In the genomic region with DNA sequence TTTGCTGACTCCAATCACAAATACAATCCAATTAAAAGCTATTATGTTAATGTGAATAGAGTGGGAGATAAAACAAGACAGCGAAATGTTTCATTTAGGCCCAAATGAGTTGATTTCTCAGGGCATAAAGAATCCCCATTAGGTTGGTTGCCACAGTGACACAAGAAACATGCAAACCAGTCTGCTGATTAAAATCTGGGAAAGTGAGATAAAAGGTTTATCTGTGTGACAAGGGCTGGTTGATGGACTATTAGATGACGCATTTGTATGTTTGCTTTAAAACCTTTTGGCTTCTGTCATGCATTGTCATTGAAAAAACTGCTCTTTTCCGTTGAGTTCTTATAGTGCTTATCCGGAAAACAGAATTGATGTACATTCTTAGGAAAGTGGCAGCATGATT, we compare ENCODE assay signal across 15 cellular contexts.
A peak's percentile ranks its signal among the peaks of the same experiment; 100 is the strongest.
DNase-seq lines count a peak whose midpoint lies in the region; ATAC-seq and TF ChIP-seq lines count a peak whose summit lies in the region.
"Had no signal": no experiment of that assay in that cellular context is flagged by ENCODE, and none has a peak within 500 bp of the region (broad histone marks: within the 10 kb centered on the region; RNA-seq: fewer than 3 reads in every experiment).

No MANE protein-coding gene starts in this region.

- ATAC-seq in DND-41 (ENCODE audit: insufficient read depth, low read depth) = no peak
- ATAC-seq in stimulated activated naive CD8-positive, alpha-beta T cell treated with anti-CD3 and anti-CD28 coated beads, Interleukin-15, Interleukin-2, amounts not matched to agents 100 U/mL and 50 U/mL, for 24 hours = no peak
- ATAC-seq: HepG2 had no signal

- H3K9me3 ChIP-seq in DND-41 (ENCODE audit: insufficient read depth, low read length, severe bottlenecking) = no peaks in the 10 kb centered on the region
- H3K9me3 ChIP-seq in SK-N-SH = no peaks in the 10 kb centered on the region; the same call in 1 of the 2 replicates
- peaks cover 15% of the 10 kb centered on the region for H3K9me3 ChIP-seq in mesenchymal stem cell (ENCODE audit: control insufficient read depth, low read length)
- no peaks in the 10 kb centered on the region for H3K9me3 ChIP-seq in neuron (ENCODE audit: low read length)
- H3K9me3 ChIP-seq in PC-9 (ENCODE audit: insufficient read depth, low read depth) = no peaks in the 10 kb centered on the region

- TF ChIP-seq CTCF in DND-41 (IDR thresholded peaks at IDR 0.05; ENCODE audit: borderline replicate concordance, extremely low read depth, low read length, poor library complexity, severe bottlenecking) (no peak), SK-N-SH (IDR thresholded peaks at IDR 0.05) (no peak), PC-9 (conservative IDR thresholded peaks at IDR 0.05) (no peak)

- no peak overlapping the region for H2BK12ac ChIP-seq in mesenchymal stem cell (ENCODE audit: low read length in 2 of 2)

- no peak overlapping the region for H2BK15ac ChIP-seq in mesenchymal stem cell (ENCODE audit: low read depth, poor library complexity, severe bottlenecking)

- H3F3A ChIP-seq in SK-N-SH (replicated peaks; ENCODE audit: insufficient read depth) = no peaks in the 10 kb centered on the region
- H3F3A ChIP-seq in PC-9 (ENCODE audit: insufficient read depth, low read depth) = no peaks in the 10 kb centered on the region

- no peak overlapping the region for H3K18ac ChIP-seq in mesenchymal stem cell (ENCODE audit: low read depth in 1 of 2, low read length in 2 of 2)

- no peak overlapping the region for H2BK5ac ChIP-seq in mesenchymal stem cell (ENCODE audit: low read depth, low read length, poor library complexity, severe bottlenecking)

- H4K20me1 ChIP-seq in DND-41 (ENCODE audit: insufficient read depth, low read length) (no peaks in the 10 kb centered on the region), SK-N-SH (ENCODE audit: insufficient read depth) (no peaks in the 10 kb centered on the region), PC-9 (ENCODE audit: insufficient read depth) (no peaks in the 10 kb centered on the region)
- H4K20me1 ChIP-seq: BLaER1 treated with 17β-estradiol and CSF1 and Interleukin-3, amounts not matched to agents 10 nM and 100 nM had no signal

- no peak overlapping the region for H3K27ac ChIP-seq in DND-41 (ENCODE audit: low read length)
- H3K27ac ChIP-seq in SK-N-SH (ENCODE audit: low read depth in 2 of 2, low read length in 1 of 2) = peak overlapping the region in 1 of 2 experiments; percentile 69; a peak in 2 of 4 replicates
- no peak overlapping the region for H3K27ac ChIP-seq in mesenchymal stem cell (ENCODE audit: low read length, poor library complexity, severe bottlenecking)
- no peak overlapping the region for H3K27ac ChIP-seq in PC-9
- H3K27ac ChIP-seq: 22Rv1; BLaER1 treated with 17β-estradiol and CSF1 and Interleukin-3, amounts not matched to agents 10 nM and 100 nM had no signal

- H3K9ac ChIP-seq in DND-41 (ENCODE audit: low read depth, low read length) (no peak overlapping the region), SK-N-SH (no peak overlapping the region), mesenchymal stem cell (ENCODE audit: low read length) (no peak overlapping the region)
- H3K9ac ChIP-seq: BLaER1 treated with 17β-estradiol and CSF1 and Interleukin-3, amounts not matched to agents 10 nM and 100 nM had no signal

- H3K79me1 ChIP-seq in mesenchymal stem cell (replicated peaks; ENCODE audit: low read length, poor library complexity, severe bottlenecking) = no peaks in the 10 kb centered on the region

- no peak overlapping the region for H4K91ac ChIP-seq in mesenchymal stem cell (ENCODE audit: low read length)

- DNase-seq in DND-41 = no peak
- DNase-seq in SK-N-SH = peak; percentile 27
- peak; percentile 32 for DNase-seq in mesenchymal stem cell
- DNase-seq in stimulated activated CD4-positive, alpha-beta T cell treated with anti-CD3 and anti-CD28 coated beads, Interleukin-2, amount 100 ng/mL, for 48 hours = no peak
- DNase-seq in PC-9 = no peak
- DNase-seq in stimulated activated naive CD8-positive, alpha-beta T cell treated with anti-CD3 and anti-CD28 coated beads, Interleukin-15, Interleukin-2, amounts not matched to agents 100 U/mL and 50 U/mL, for 24 hours = no peak
- no peak for DNase-seq in OCI-M2 (lab: John Stamatoyannopoulos, UW; ENCODE audit: unreplicated experiment)
- DNase-seq: CD4-positive, CD25-positive, alpha-beta regulatory T cell; GDM1; HCEC 1CT; HFFc6 had no signal

- no peak overlapping the region for H3K23ac ChIP-seq in mesenchymal stem cell (ENCODE audit: low read length in 2 of 2)

- H2BK120ac ChIP-seq in mesenchymal stem cell (ENCODE audit: low read depth, low read length) = no peak overlapping the region

- no peak overlapping the region for H2AK5ac ChIP-seq in mesenchymal stem cell (ENCODE audit: low read length, severe bottlenecking)

- WGBS in SK-N-SH (ENCODE audit: low lambda C conversion rate) = 26% methylated on average over 4 of the region's 4 CpGs
- 81% methylated on average over 4 of the region's 4 CpGs for WGBS in mesenchymal stem cell

- BruUV-seq in PC-9 (replicated peaks; lab: Mats Ljungman, UMichigan) = no TSS peak

- peak overlapping the region; percentile 13; the same call in 1 of the 2 replicates for H2AFZ ChIP-seq in DND-41 (ENCODE audit: low read depth, low read length)
- no peak overlapping the region for H2AFZ ChIP-seq in SK-N-SH (ENCODE audit: low read depth)
- H2AFZ ChIP-seq in mesenchymal stem cell (ENCODE audit: low read depth, low read length) = no peak overlapping the region
- peak overlapping the region; percentile 26 for H2AFZ ChIP-seq in neuron (ENCODE audit: low read depth, low read length)
- no peak overlapping the region for H2AFZ ChIP-seq in PC-9

- H3K27me3 ChIP-seq in DND-41 (ENCODE audit: insufficient read depth, low read length, poor library complexity) (no peaks in the 10 kb centered on the region), SK-N-SH (ENCODE audit: insufficient read depth) (no peaks in the 10 kb centered on the region), mesenchymal stem cell (ENCODE audit: control insufficient read depth in 1 of 2, insufficient read depth in 1 of 2, low read length in 2 of 2) (no peaks in the 10 kb centered on the region), neuron (ENCODE audit: insufficient read depth, low read length) (no peaks in the 10 kb centered on the region), PC-9 (ENCODE audit: insufficient read depth, low read depth) (no peaks in the 10 kb centered on the region)
- H3K27me3 ChIP-seq: BLaER1 treated with 17β-estradiol and CSF1 and Interleukin-3, amounts not matched to agents 10 nM and 100 nM had no signal

- H3K4me1 ChIP-seq in DND-41 (ENCODE audit: insufficient read depth, low read length) (no peaks in the 10 kb centered on the region), SK-N-SH (ENCODE audit: control insufficient read depth in 1 of 2, insufficient read depth in 2 of 2, low read depth in 1 of 2, low read length in 1 of 2) (no peaks in the 10 kb centered on the region; a peak in 2 of 4 replicates), mesenchymal stem cell (ENCODE audit: control insufficient read depth, insufficient read depth, low read depth, low read length) (no peaks in the 10 kb centered on the region), neuron (ENCODE audit: insufficient read depth, low read length) (no peaks in the 10 kb centered on the region), PC-9 (replicated peaks; ENCODE audit: insufficient read depth) (no peaks in the 10 kb centered on the region)
- H3K4me1 ChIP-seq: BLaER1 treated with 17β-estradiol and CSF1 and Interleukin-3, amounts not matched to agents 10 nM and 100 nM had no signal

- POLR2A ChIA-PET in SK-N-SH (lab: Yijun Ruan, JAX) (no interaction called here), PC-9 (lab: Charles Lee; ENCODE audit: unreplicated experiment) (no interaction called here)

- H3K36me3 ChIP-seq in DND-41 (ENCODE audit: insufficient read depth, low read length) = no peaks in the 10 kb centered on the region
- no peaks in the 10 kb centered on the region for H3K36me3 ChIP-seq in SK-N-SH (replicated peaks in 1 of 2; ENCODE audit: control insufficient read depth in 1 of 2, insufficient read depth in 2 of 2, low read length in 1 of 2)
- no peaks in the 10 kb centered on the region for H3K36me3 ChIP-seq in mesenchymal stem cell (ENCODE audit: control insufficient read depth in 1 of 2, insufficient read depth in 2 of 2, low read depth in 1 of 2, low read length in 2 of 2)
- no peaks in the 10 kb centered on the region for H3K36me3 ChIP-seq in neuron (ENCODE audit: insufficient read depth, low read length)
- no peaks in the 10 kb centered on the region for H3K36me3 ChIP-seq in PC-9 (ENCODE audit: low read depth)
- H3K36me3 ChIP-seq: BLaER1 treated with 17β-estradiol and CSF1 and Interleukin-3, amounts not matched to agents 10 nM and 100 nM had no signal

- no peaks in the 10 kb centered on the region for H3K79me2 ChIP-seq in DND-41 (ENCODE audit: insufficient read depth, low read length)
- no peaks in the 10 kb centered on the region for H3K79me2 ChIP-seq in SK-N-SH (ENCODE audit: insufficient read depth)
- no peaks in the 10 kb centered on the region for H3K79me2 ChIP-seq in PC-9 (ENCODE audit: low read depth)

- H4K8ac ChIP-seq in mesenchymal stem cell (ENCODE audit: low read length) = no peak overlapping the region

- H3K9me2 ChIP-seq in SK-N-SH (peaks cover 4% of the 10 kb centered on the region; the same call in 1 of the 2 replicates), PC-9 (ENCODE audit: insufficient read depth) (no peaks in the 10 kb centered on the region)

- H3K4ac ChIP-seq in mesenchymal stem cell (ENCODE audit: low read depth in 1 of 2, low read length in 2 of 2) = no peak overlapping the region

- H3K4me3 ChIP-seq in DND-41 (ENCODE audit: low read depth in 1 of 2, low read length in 2 of 2) = no peak overlapping the region
- no peak overlapping the region for H3K4me3 ChIP-seq in SK-N-SH (ENCODE audit: low read depth in 2 of 2, low read length in 1 of 2)
- no peak overlapping the region for H3K4me3 ChIP-seq in mesenchymal stem cell (ENCODE audit: insufficient read depth in 1 of 2, low read depth in 1 of 2, low read length in 2 of 2)
- H3K4me3 ChIP-seq in neuron (ENCODE audit: low read length) = no peak overlapping the region
- H3K4me3 ChIP-seq in PC-9 = no peak overlapping the region
- H3K4me3 ChIP-seq: BLaER1 treated with 17β-estradiol and CSF1 and Interleukin-3, amounts not matched to agents 10 nM and 100 nM had no signal

- peak in 1 of 2 experiments; percentile 65; a peak in 1 of 4 replicates for TF ChIP-seq EP300 in SK-N-SH (IDR thresholded peaks at IDR 0.05; ENCODE audit: borderline replicate concordance in 1 of 2, low read depth in 1 of 2, low read length in 1 of 2)

- no peak for TF ChIP-seq RAD21 in SK-N-SH (IDR thresholded peaks at IDR 0.05; ENCODE audit: low read length)

- intact Hi-C loops in PC-9 (cut with micrococcal nuclease; ENCODE audit: unreplicated experiment) = no loop called here

- H3K14ac ChIP-seq in mesenchymal stem cell (ENCODE audit: low read length in 2 of 2) = no peak overlapping the region

- CTCF ChIA-PET in SK-N-SH (lab: Yijun Ruan, JAX) = no interaction called here
- CTCF ChIA-PET in PC-9 (lab: Charles Lee) = no interaction called here

- H3K4me2 ChIP-seq in DND-41 (ENCODE audit: insufficient read depth, low read length) (no peak overlapping the region), SK-N-SH (no peak overlapping the region), mesenchymal stem cell (ENCODE audit: low read length, poor library complexity, severe bottlenecking) (no peak overlapping the region), PC-9 (no peak overlapping the region)
- H3K4me2 ChIP-seq: BLaER1 treated with 17β-estradiol and CSF1 and Interleukin-3, amounts not matched to agents 10 nM and 100 nM had no signal

Comparison
In these comparisons a context has a peak if more than half of its experiments do, and no peak if none do; other contexts are left out.
1. DNase-seq: peak in SK-N-SH (single experiment) and mesenchymal stem cell (single experiment); none in DND-41 (single experiment), stimulated activated CD4-positive, alpha-beta T cell treated with anti-CD3 and anti-CD28 coated beads, Interleukin-2, amount 100 ng/mL, for 48 hours (0 of 2), PC-9 (0 of 2), stimulated activated naive CD8-positive, alpha-beta T cell treated with anti-CD3 and anti-CD28 coated beads, Interleukin-15, Interleukin-2, amounts not matched to agents 100 U/mL and 50 U/mL, for 24 hours (single experiment) and OCI-M2 (single experiment).
2. H2AFZ ChIP-seq: peak in DND-41 (single experiment) and neuron (single experiment); none in SK-N-SH (single experiment), mesenchymal stem cell (single experiment) and PC-9 (single experiment).